1 cellular context compared by ENCODE assay signal in genomic region chr17:42023524-42024349, GRCh38.
TF ChIP-seq lines count a peak whose summit lies in the region.

No MANE protein-coding gene starts in this region.

TF ChIP-seq in HepG2, 621 proteins besides CTCF, POLR2A, EP300 and RAD21:
- 0 out of 2 replicates have a peak, but pooled peaks have one; percentile 22 for TF ChIP-seq YEATS2 (CRISPR knock-in tag; IDR thresholded peaks at IDR 0.05; ENCODE audit: borderline replicate concordance)
- TF ChIP-seq CEBPB (IDR thresholded peaks at IDR 0.05; ENCODE audit: borderline replicate concordance, low read depth, low read length): peak; percentile 73
- TF ChIP-seq MEIS2 (CRISPR knock-in tag; IDR thresholded peaks at IDR 0.05): no peak
- TF ChIP-seq, protein P1, sequence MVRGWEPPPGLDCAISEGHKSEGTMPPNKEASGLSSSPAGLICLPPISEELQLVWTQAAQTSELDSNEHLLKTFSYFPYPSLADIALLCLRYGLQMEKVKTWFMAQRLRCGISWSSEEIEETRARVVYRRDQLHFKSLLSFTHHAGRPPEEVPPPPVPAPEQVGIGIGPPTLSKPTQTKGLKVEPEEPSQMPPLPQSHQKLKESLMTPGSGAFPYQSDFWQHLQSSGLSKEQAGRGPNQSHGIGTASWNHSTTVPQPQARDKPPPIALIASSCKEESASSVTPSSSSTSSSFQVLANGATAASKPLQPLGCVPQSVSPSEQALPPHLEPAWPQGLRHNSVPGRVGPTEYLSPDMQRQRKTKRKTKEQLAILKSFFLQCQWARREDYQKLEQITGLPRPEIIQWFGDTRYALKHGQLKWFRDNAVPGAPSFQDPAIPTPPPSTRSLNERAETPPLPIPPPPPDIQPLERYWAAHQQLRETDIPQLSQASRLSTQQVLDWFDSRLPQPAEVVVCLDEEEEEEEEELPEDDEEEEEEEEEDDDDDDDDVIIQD (CRISPR knock-in tag; IDR thresholded peaks at IDR 0.05; ENCODE audit: low read depth): no peak
- peak; percentile 43; the same call in 1 of the 2 replicates for TF ChIP-seq NRL (CRISPR knock-in tag; IDR thresholded peaks at IDR 0.05; ENCODE audit: borderline replicate concordance)
- peak; percentile 33; the same call in 1 of the 2 replicates for TF ChIP-seq CEBPG (CRISPR knock-in tag; IDR thresholded peaks at IDR 0.05)
- TF ChIP-seq, protein P2, sequence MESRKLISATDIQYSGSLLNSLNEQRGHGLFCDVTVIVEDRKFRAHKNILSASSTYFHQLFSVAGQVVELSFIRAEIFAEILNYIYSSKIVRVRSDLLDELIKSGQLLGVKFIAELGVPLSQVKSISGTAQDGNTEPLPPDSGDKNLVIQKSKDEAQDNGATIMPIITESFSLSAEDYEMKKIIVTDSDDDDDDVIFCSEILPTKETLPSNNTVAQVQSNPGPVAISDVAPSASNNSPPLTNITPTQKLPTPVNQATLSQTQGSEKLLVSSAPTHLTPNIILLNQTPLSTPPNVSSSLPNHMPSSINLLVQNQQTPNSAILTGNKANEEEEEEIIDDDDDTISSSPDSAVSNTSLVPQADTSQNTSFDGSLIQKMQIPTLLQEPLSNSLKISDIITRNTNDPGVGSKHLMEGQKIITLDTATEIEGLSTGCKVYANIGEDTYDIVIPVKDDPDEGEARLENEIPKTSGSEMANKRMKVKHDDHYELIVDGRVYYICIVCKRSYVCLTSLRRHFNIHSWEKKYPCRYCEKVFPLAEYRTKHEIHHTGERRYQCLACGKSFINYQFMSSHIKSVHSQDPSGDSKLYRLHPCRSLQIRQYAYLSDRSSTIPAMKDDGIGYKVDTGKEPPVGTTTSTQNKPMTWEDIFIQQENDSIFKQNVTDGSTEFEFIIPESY (CRISPR knock-in tag; IDR thresholded peaks at IDR 0.05): peak; percentile 96
- TF ChIP-seq ZNF20 (CRISPR knock-in tag; IDR thresholded peaks at IDR 0.05): no peak
